In the genomic region with DNA sequence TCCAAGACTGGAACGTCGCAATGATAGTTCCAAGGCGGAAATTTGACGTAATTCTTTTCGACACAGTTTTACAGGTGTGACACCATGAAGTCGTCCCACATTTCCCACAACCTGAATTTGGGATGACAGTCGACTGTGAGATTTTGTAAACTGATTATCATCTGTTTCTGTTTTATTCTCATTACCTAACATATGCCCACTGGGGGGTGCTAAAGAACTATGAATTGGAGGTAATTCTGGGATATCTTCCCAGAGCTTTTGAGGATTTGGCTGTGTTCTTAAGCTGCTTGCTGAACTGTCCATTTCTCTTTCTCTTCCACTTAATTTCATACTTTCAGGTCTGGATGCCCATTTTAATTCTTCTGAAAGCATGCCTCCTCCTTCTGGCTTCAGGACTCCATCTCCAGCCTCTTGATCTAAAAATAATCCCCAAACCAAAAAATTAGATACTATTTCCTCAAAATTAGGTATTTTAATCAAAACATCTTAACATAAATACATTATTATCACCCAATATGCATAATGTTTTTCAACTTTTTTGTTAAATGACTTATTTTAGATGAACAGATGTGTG, we compare ENCODE assay signal across 8 cellular contexts. TPM values are rescaled to one million over a fixed set of nuclear protein-coding genes. Genes with fewer than 3 reads are reported as not detected.
DNase-seq lines count a peak whose midpoint lies in the region; ATAC-seq, FAIRE-seq and TF ChIP-seq lines count a peak whose summit lies in the region.
"Not testable (repeated sequence)": the region's sequence is repeated elsewhere in the genome, so short reads cannot be mapped to it uniquely, and the experiment has no call there.
"Had no signal": no experiment of that assay in that cellular context is flagged by ENCODE, and none has a peak within 500 bp of the region (broad histone marks: within the 10 kb centered on the region; RNA-seq: fewer than 3 reads in every experiment).

No MANE protein-coding gene starts in this region.

- not testable (repeated sequence) for H3K23ac ChIP-seq in IMR-90 (ENCODE audit: low read depth, low read length)

- H2AFZ ChIP-seq in DND-41 (ENCODE audit: low read depth, low read length); IMR-90 (replicated peaks; ENCODE audit: low read length, poor library complexity): not testable (repeated sequence)

- not testable (repeated sequence) for H3K27me3 ChIP-seq in DND-41 (ENCODE audit: insufficient read depth, low read length, poor library complexity); IMR-90 (ENCODE audit: control insufficient read depth, insufficient read depth, low read length); bronchial epithelial cell (ENCODE audit: control insufficient read depth, insufficient read depth, low read length)

- not testable (repeated sequence) for H3K4ac ChIP-seq in IMR-90 (ENCODE audit: low read depth, low read length)

- TF ChIP-seq CTCF in DND-41 (IDR thresholded peaks at IDR 0.05; ENCODE audit: borderline replicate concordance, extremely low read depth, low read length, poor library complexity, severe bottlenecking), result peak; percentile 10
- TF ChIP-seq CTCF in IMR-90 (conservative IDR thresholded peaks at IDR 0.05; ENCODE audit: low read depth, low read length), result 0 out of 2 replicates have a peak, but pooled peaks have one; percentile 11
- peak; percentile 12; the same call in 1 of the 2 replicates for TF ChIP-seq CTCF in RWPE1 (conservative IDR thresholded peaks at IDR 0.05; ENCODE audit: low read depth)
- not testable (repeated sequence) for TF ChIP-seq CTCF in bronchial epithelial cell (IDR thresholded peaks at IDR 0.05; ENCODE audit: insufficient read depth, low read length, severe bottlenecking)
- TF ChIP-seq CTCF in osteocyte (IDR thresholded peaks at IDR 0.05), result peak; percentile 41

- intact Hi-C loops in IMR-90 (cut with micrococcal nuclease), result loop anchor here (5.0 to 10.0 kb wide), 2 partner anchors 75 to 478 kb away; no protein-coding TSS in a partner anchor

- FAIRE-seq in bronchial epithelial cell (lab: Jason Lieb, UNC), result peak; percentile 97
- peak; percentile 96 for FAIRE-seq in frontal cortex (lab: Jason Lieb, UNC)

- H2AK5ac ChIP-seq in IMR-90 (ENCODE audit: low read depth, low read length), result not testable (repeated sequence)

- DNase-seq in DND-41; IMR-90; RWPE1 (ENCODE audit: low spot score); bronchial epithelial cell (ENCODE audit: low read depth); frontal cortex (ENCODE audit: low spot score in 2 of 2); left lobe of liver (ENCODE audit: low spot score); osteocyte (ENCODE audit: extremely low spot score, unreplicated experiment): not testable (repeated sequence)

- not testable (repeated sequence) for H2BK20ac ChIP-seq in IMR-90 (ENCODE audit: low read depth, low read length)

- not testable (repeated sequence) for H2BK15ac ChIP-seq in IMR-90 (ENCODE audit: low read depth, low read length)

- H3K4me1 ChIP-seq in DND-41 (ENCODE audit: insufficient read depth, low read length); IMR-90 (ENCODE audit: control insufficient read depth, insufficient read depth, low read length): not testable (repeated sequence)

- H3K14ac ChIP-seq in IMR-90 (replicated peaks; ENCODE audit: low read depth, low read length), result not testable (repeated sequence)

- H3K9ac ChIP-seq in DND-41 (ENCODE audit: low read depth, low read length); IMR-90 (ENCODE audit: low read depth, low read length): not testable (repeated sequence)

- CTCF ChIA-PET in IMR-90 (lab: Yijun Ruan, JAX), result not testable (repeated sequence)
- CTCF ChIA-PET in RWPE1 (lab: Yijun Ruan, JAX), result interaction anchor here (0.7 kb wide), 1 partner anchor 40 kb away, joined by 3 read pairs; no protein-coding TSS in a partner anchor

- not testable (repeated sequence) for H3K27me3 Mint-ChIP-seq in osteocyte (ENCODE audit: unreplicated experiment)

- TF ChIP-seq RAD21 in IMR-90 (IDR thresholded peaks at IDR 0.05; ENCODE audit: low read length), result not testable (repeated sequence)

- not testable (repeated sequence) for H3K36me3 ChIP-seq in DND-41 (ENCODE audit: insufficient read depth, low read length); IMR-90 (ENCODE audit: control insufficient read depth, insufficient read depth, low read length); bronchial epithelial cell (ENCODE audit: control insufficient read depth, insufficient read depth, low read length)

- H4K20me1 ChIP-seq in DND-41 (ENCODE audit: insufficient read depth, low read length); IMR-90 (ENCODE audit: insufficient read depth, low read length): not testable (repeated sequence)

- not testable (repeated sequence) for H3K4me3 Mint-ChIP-seq in osteocyte (ENCODE audit: unreplicated experiment)

- TF ChIP-seq POLR2A in IMR-90 (IDR thresholded peaks at IDR 0.05; ENCODE audit: low read depth, low read length), result not testable (repeated sequence)

- H3K36me3 Mint-ChIP-seq in osteocyte (ENCODE audit: unreplicated experiment), result not testable (repeated sequence)

- H3K27ac Mint-ChIP-seq in osteocyte (ENCODE audit: unreplicated experiment), result not testable (repeated sequence)

- in situ Hi-C loops in IMR-90 (cut with MboI; ENCODE audit: low sequenced_read_pairs), result loop anchor here (5.0 kb wide), 1 partner anchor 75 kb away; no protein-coding TSS in a partner anchor

- not testable (repeated sequence) for H3K4me2 ChIP-seq in DND-41 (ENCODE audit: insufficient read depth, low read length); IMR-90 (ENCODE audit: low read depth, low read length)

- H4K5ac ChIP-seq in IMR-90 (ENCODE audit: low read depth, low read length), result not testable (repeated sequence)

- not testable (repeated sequence) for H3K18ac ChIP-seq in IMR-90 (ENCODE audit: low read depth, low read length)

- not testable (repeated sequence) for H3K4me3 ChIP-seq in DND-41 (ENCODE audit: low read depth in 1 of 2, low read length in 2 of 2); IMR-90 (ENCODE audit: insufficient read depth, low read depth, low read length); bronchial epithelial cell (ENCODE audit: low read depth, low read length)

- not testable (repeated sequence) for H2AK9ac ChIP-seq in IMR-90 (replicated peaks; ENCODE audit: low read depth, low read length, poor library complexity)

- H3K79me1 ChIP-seq in IMR-90 (ENCODE audit: low read depth in 1 of 2, low read length in 2 of 2), result not testable (repeated sequence)

- not testable (repeated sequence) for H3K9me1 ChIP-seq in IMR-90 (ENCODE audit: insufficient read depth, low read length)

- no CpG with 5 or more reads among the region's 7 CpGs for WGBS in IMR-90 (ENCODE audit: extremely low coverage in 2 of 2, insufficient read length in 1 of 2), 2 experiments

- H2BK120ac ChIP-seq in IMR-90 (ENCODE audit: low read depth, low read length), result not testable (repeated sequence)

- not testable (repeated sequence) for H3K79me2 ChIP-seq in DND-41 (ENCODE audit: insufficient read depth, low read length)

- not testable (repeated sequence) for BruUV-seq in IMR-90 (replicated peaks; lab: Mats Ljungman, UMichigan)

- ATAC-seq in DND-41 (ENCODE audit: insufficient read depth, low read depth), result not testable (repeated sequence)
- ATAC-seq in IMR-90 (ENCODE audit: low read depth) (peak; percentile 72), left lobe of liver (peak; percentile 98)

- H3K9me3 Mint-ChIP-seq in osteocyte (ENCODE audit: unreplicated experiment), result not testable (repeated sequence)

- H4K91ac ChIP-seq in IMR-90 (ENCODE audit: insufficient read depth, low read depth, low read length), result not testable (repeated sequence)

- not testable (repeated sequence) for H2BK5ac ChIP-seq in IMR-90 (ENCODE audit: low read depth, low read length, poor library complexity, severe bottlenecking)

- dilution Hi-C loops in IMR-90 (cut with HindIII; ENCODE audit: low sequenced_read_pairs, unreplicated experiment), result not testable (repeated sequence)

- not testable (repeated sequence) for H3K27ac ChIP-seq in DND-41 (ENCODE audit: low read length); IMR-90 (ENCODE audit: insufficient read depth, low read length); RWPE1

- not testable (repeated sequence) for H4K8ac ChIP-seq in IMR-90 (ENCODE audit: low read depth in 2 of 2, low read length in 2 of 2)

- POLR2A ChIA-PET in IMR-90 (lab: Charles Lee; ENCODE audit: unreplicated experiment); RWPE1 (lab: Yijun Ruan, JAX; ENCODE audit: low non-redundant PET): not testable (repeated sequence)

- not testable (repeated sequence) for H3K56ac ChIP-seq in IMR-90 (ENCODE audit: extremely low read depth, insufficient read depth, low read length)

- not testable (repeated sequence) for H3K4me1 Mint-ChIP-seq in osteocyte (ENCODE audit: unreplicated experiment)

- H3K9me3 ChIP-seq in DND-41 (ENCODE audit: insufficient read depth, low read length, severe bottlenecking); IMR-90 (ENCODE audit: control insufficient read depth, insufficient read depth, low read length): not testable (repeated sequence)

TF ChIP-seq in IMR-90, 13 proteins besides CTCF, POLR2A, EP300 and RAD21:
- TF ChIP-seq SMC3 (IDR thresholded peaks at IDR 0.05; ENCODE audit: low read depth, low read length), result 0 out of 2 replicates have a peak, but pooled peaks have one; percentile 10

RNA-seq across cellular contexts. Expression of a gene that starts 19.6 kb away (rescaled TPM):
- total RNA-seq in IMR-90 (2012; rRNA removed) (0.18 and 1.7 TPM in 2 replicates), bronchial epithelial cell (0.53 and 0.90 TPM in 2 replicates), frontal cortex (12.6 TPM), left lobe of liver (6.4 TPM), osteocyte (1.8 and 2.0 TPM in 2 replicates)
- polyA plus RNA-seq in IMR-90 (2012; rRNA removed), result 0.87 and 1.4 TPM in 2 replicates
- 0.27 and 0.42 TPM in 2 replicates for polyA plus RNA-seq in IMR-90 (2012; cell fraction: cytosol; rRNA removed)
- polyA plus RNA-seq in IMR-90 (2012; cell fraction: nucleus; rRNA removed; ENCODE audit: low replicate concordance), result 0.32 and 1.1 TPM in 2 replicates
- total RNA-seq: GM23248 had no signal
